Comparison of ENCODE assay signal across 20 cellular contexts in the genomic region with DNA sequence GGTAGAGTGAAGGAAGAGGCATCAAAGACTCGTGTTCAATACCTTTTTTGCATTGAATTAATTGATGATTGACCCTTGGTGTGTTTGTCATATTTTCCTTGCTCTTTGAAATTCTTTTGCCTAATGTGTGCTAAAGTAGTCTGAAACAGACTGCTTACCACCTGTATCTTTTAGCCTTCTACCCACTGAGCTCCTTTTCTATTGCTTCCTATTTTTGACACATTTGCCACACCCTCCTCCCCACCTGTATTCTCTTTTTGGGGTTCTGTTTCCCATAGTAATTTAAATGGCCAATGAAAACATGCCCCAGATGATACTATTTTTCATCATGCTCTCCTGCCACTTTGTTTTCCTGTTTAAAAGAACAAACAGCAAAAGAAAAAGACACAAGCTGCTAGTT.
A peak's percentile ranks its signal among the peaks of the same experiment; 100 is the strongest.
DNase-seq lines count a peak whose midpoint lies in the region; ATAC-seq and TF ChIP-seq lines count a peak whose summit lies in the region.
"Had no signal": no experiment of that assay in that cellular context is flagged by ENCODE, and none has a peak within 500 bp of the region (broad histone marks: within the 10 kb centered on the region; RNA-seq: fewer than 3 reads in every experiment).

No MANE protein-coding gene starts in this region.

- no peaks in the 10 kb centered on the region for H4K20me1 ChIP-seq in OCI-LY7 (ENCODE audit: insufficient read depth, low read length)

- no peaks in the 10 kb centered on the region for H3K27me3 Mint-ChIP-seq in T-helper 2 cell treated with Interferon-gamma antibody and Interleukin-4, amounts not matched to agents 5 μg/mL and 100 μg/mL, for 36 hours (ENCODE audit: low read depth)
- no peaks in the 10 kb centered on the region for H3K27me3 Mint-ChIP-seq in memory B cell

- H3K9me3 ChIP-seq in OCI-LY7 (ENCODE audit: low read length) (peaks cover 7% of the 10 kb centered on the region; the same call in 1 of the 2 replicates), right atrium auricular region (no peaks in the 10 kb centered on the region)
- H3K9me3 ChIP-seq: upper lobe of left lung had no signal

- no peak overlapping the region for H3K4me3 Mint-ChIP-seq in T-helper 2 cell treated with Interferon-gamma antibody and Interleukin-4, amounts not matched to agents 5 μg/mL and 100 μg/mL, for 36 hours
- H3K4me3 Mint-ChIP-seq in memory B cell = peak overlapping the region; percentile 44
- H3K4me3 Mint-ChIP-seq: nephron had no signal

- DNase-seq in T-helper 2 cell treated with Interferon-gamma antibody and Interleukin-4, amounts not matched to agents 5 μg/mL and 100 μg/mL, for 36 hours (ENCODE audit: low spot score) = no peak
- DNase-seq in T-helper 2 cell (no peak), GM12865 (ENCODE audit: low read depth) (peak; percentile 30), OCI-LY7 (ENCODE audit: low spot score) (peak; percentile 88), memory B cell (ENCODE audit: low spot score in 2 of 2) (no peak), SHP77 treated with DMSO at 0.1 percent for 48 hours (lab: John Stamatoyannopoulos, UW) (no peak), right atrium auricular region (ENCODE audit: low spot score) (no peak)
- DNase-seq: C1 segment of cervical spinal cord; caudate nucleus; DMS53; effector memory CD4-positive, alpha-beta T cell; head of caudate nucleus; NCI-H187; stimulated activated naive CD4-positive, alpha-beta T cell treated with Interleukin-2 at 50 U/mL for 16 hours; upper lobe of left lung had no signal

- H3K27ac ChIP-seq in OCI-LY7 (ENCODE audit: low read depth, low read length, poor library complexity, severe bottlenecking) = peak overlapping the region; percentile 99
- H3K27ac ChIP-seq in right atrium auricular region = no peak overlapping the region
- H3K27ac ChIP-seq: 22Rv1, upper lobe of left lung had no signal

- H3K9me3 Mint-ChIP-seq in T-helper 2 cell treated with Interferon-gamma antibody and Interleukin-4, amounts not matched to agents 5 μg/mL and 100 μg/mL, for 36 hours = peaks cover 6% of the 10 kb centered on the region
- H3K9me3 Mint-ChIP-seq in memory B cell = peaks cover 7% of the 10 kb centered on the region

- peak overlapping the region; percentile 72 for H3K4me2 ChIP-seq in OCI-LY7 (ENCODE audit: low read length)

- ATAC-seq in memory B cell (ENCODE audit: low read depth) (peak; percentile 47), GM19452 (IDR thresholded peaks at IDR 0.05; ENCODE audit: unreplicated experiment) (no peak)
- ATAC-seq: HCT116, Right ventricle myocardium inferior had no signal

- peaks cover 51% of the 10 kb centered on the region for H3K4me1 Mint-ChIP-seq in T-helper 2 cell treated with Interferon-gamma antibody and Interleukin-4, amounts not matched to agents 5 μg/mL and 100 μg/mL, for 36 hours (ENCODE audit: low read depth)
- peaks cover 59% of the 10 kb centered on the region for H3K4me1 Mint-ChIP-seq in memory B cell

- peaks cover 82% of the 10 kb centered on the region for H3K79me2 ChIP-seq in OCI-LY7 (ENCODE audit: insufficient read depth, low read depth, low read length)

- H3K4me1 ChIP-seq in OCI-LY7 (ENCODE audit: insufficient read depth, low read length, poor library complexity, severe bottlenecking) (peaks cover 89% of the 10 kb centered on the region), right atrium auricular region (peaks cover 0 to 24% of the 10 kb centered on the region in 2 donors)

- TF ChIP-seq CTCF in GM12865 (IDR thresholded peaks at IDR 0.05; ENCODE audit: insufficient read depth, low read depth, low read length, missing control alignments) (no peak), OCI-LY7 (conservative IDR thresholded peaks at IDR 0.05; ENCODE audit: low read length) (no peak), right atrium auricular region (IDR thresholded peaks at IDR 0.05) (no peak)

- CTCF ChIA-PET in OCI-LY7 (lab: Charles Lee; ENCODE audit: unreplicated experiment) = interaction anchor here (0.7 to 1.1 kb wide), 3 partner anchors 10 to 131 kb away, joined by 3 to 4 read pairs (median 4); no protein-coding TSS in a partner anchor

- no peak overlapping the region for H3K4me3 ChIP-seq in GM12865 (ENCODE audit: low read depth, low read length)
- peak overlapping the region; percentile 60 for H3K4me3 ChIP-seq in OCI-LY7 (ENCODE audit: low read depth, low read length, poor library complexity, severe bottlenecking)
- H3K4me3 ChIP-seq in right atrium auricular region = no peak overlapping the region
- H3K4me3 ChIP-seq: upper lobe of left lung had no signal

- intact Hi-C loops in OCI-LY7 (cut with micrococcal nuclease; ENCODE audit: unreplicated experiment) = loop anchor here (10.0 kb wide), 1 partner anchor 204 kb away; no protein-coding TSS in a partner anchor

- no peaks in the 10 kb centered on the region for H3K27me3 ChIP-seq in right atrium auricular region
- H3K27me3 ChIP-seq: upper lobe of left lung had no signal

- no peak overlapping the region for H2AFZ ChIP-seq in OCI-LY7 (ENCODE audit: low read length)

- H3K9me2 ChIP-seq in OCI-LY7 (ENCODE audit: insufficient read depth, low read length) = no peaks in the 10 kb centered on the region

- peak overlapping the region; percentile 32 for H3K27ac Mint-ChIP-seq in T-helper 2 cell treated with Interferon-gamma antibody and Interleukin-4, amounts not matched to agents 5 μg/mL and 100 μg/mL, for 36 hours
- H3K27ac Mint-ChIP-seq in memory B cell = peak overlapping the region; percentile 95
- H3K27ac Mint-ChIP-seq: nephron had no signal

- peaks cover 38% of the 10 kb centered on the region for H3K36me3 ChIP-seq in OCI-LY7 (ENCODE audit: insufficient read depth, low read length)
- no peaks in the 10 kb centered on the region for H3K36me3 ChIP-seq in right atrium auricular region

- POLR2A ChIA-PET in OCI-LY7 (lab: Charles Lee) = interaction anchor here (0.5 to 12.0 kb wide), 37 partner anchors 8 to 269 kb away, joined by 3 to 269 read pairs (median 5); a partner anchor contains a TSS

- H3K36me3 Mint-ChIP-seq in T-helper 2 cell treated with Interferon-gamma antibody and Interleukin-4, amounts not matched to agents 5 μg/mL and 100 μg/mL, for 36 hours (ENCODE audit: low read depth) = peaks cover 32% of the 10 kb centered on the region
- H3K36me3 Mint-ChIP-seq in memory B cell = peaks cover 27% of the 10 kb centered on the region

- BruUV-seq in OCI-LY7 (replicated peaks; lab: Mats Ljungman, UMichigan) = no TSS peak

Comparison
In these comparisons a context has a peak if more than half of its experiments do, and no peak if none do; other contexts are left out.
1. DNase-seq: peak in GM12865 (single experiment) and OCI-LY7 (single experiment); none in T-helper 2 cell treated with Interferon-gamma antibody and Interleukin-4, amounts not matched to agents 5 μg/mL and 100 μg/mL, for 36 hours (single experiment), T-helper 2 cell (0 of 5), memory B cell (0 of 2), SHP77 treated with DMSO at 0.1 percent for 48 hours (single experiment) and right atrium auricular region (single experiment).